In the genomic region with DNA sequence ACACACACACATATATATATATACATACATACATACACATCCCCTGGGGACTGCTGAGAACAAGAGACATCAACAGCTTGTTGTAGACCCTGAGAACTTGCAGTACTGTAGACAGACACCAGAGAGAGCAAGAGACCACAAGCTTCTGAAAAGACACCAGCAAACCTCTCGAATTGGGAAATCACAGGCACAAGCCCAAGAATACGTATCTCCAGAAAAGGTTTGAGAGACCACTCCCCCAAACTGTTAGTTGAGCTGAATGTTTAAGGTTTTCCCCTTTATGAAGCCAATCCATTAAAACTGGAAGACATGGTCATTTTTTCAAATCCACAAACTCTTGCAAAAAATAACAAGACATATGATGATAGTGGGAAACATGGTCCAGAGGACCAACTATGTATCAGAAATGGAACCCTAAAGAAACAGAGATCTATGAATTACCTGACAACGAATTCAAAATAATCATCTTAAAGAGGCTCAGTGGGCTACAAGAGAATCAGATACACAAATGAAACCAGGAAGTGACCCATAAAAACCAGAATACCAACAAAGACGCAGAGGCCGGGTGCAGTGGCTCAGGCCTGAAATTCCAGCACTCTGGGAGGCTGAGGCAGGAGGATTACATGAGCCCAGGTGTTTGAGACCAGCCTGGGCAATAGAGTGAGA, we compare ENCODE assay signal across 9 cellular contexts. TPM values are rescaled to one million over a fixed set of nuclear protein-coding genes. Genes with fewer than 3 reads are reported as not detected.
DNase-seq lines count a peak whose midpoint lies in the region; ATAC-seq, FAIRE-seq and TF ChIP-seq lines count a peak whose summit lies in the region.
"Had no signal": no experiment of that assay in that cellular context is flagged by ENCODE, and none has a peak within 500 bp of the region (broad histone marks: within the 10 kb centered on the region; RNA-seq: fewer than 3 reads in every experiment).

No MANE protein-coding gene starts in this region.

- POLR2A ChIA-PET in WTC11 (lab: Charles Lee): interaction anchor here (0.5 to 1.2 kb wide), 4 partner anchors 9 to 179 kb away, joined by 3 to 9 read pairs (median 6); no protein-coding TSS in a partner anchor

- ATAC-seq in WTC11: peak; percentile 94
- ATAC-seq in esophagus mucosa: peak; percentile 75
- no peak for ATAC-seq in HG02970 (IDR thresholded peaks at IDR 0.05; ENCODE audit: low FRiP score, unreplicated experiment)

- peak; percentile 52 for DNase-seq in GM19239 (ENCODE audit: insufficient read length, low spot score)
- DNase-seq in NCI-H345 (lab: John Stamatoyannopoulos, UW): peak; percentile 65
- peak; percentile 53 for DNase-seq in WTC11 (ENCODE audit: low spot score)
- DNase-seq in myocyte (ENCODE audit: low read depth): peak; percentile 80
- no peak for DNase-seq in cortex of kidney (lab: John Stamatoyannopoulos, UW)

- FAIRE-seq in GM19239 (lab: Jason Lieb, UNC): peak; percentile 96

- no peak overlapping the region for H3K27ac ChIP-seq in C4-2B
- H3K27ac ChIP-seq: skin epidermis had no signal

- TF ChIP-seq CTCF in C4-2B (conservative IDR thresholded peaks at IDR 0.05): peak; percentile 86
- TF ChIP-seq CTCF in WTC11 (IDR thresholded peaks at IDR 0.05): peak; percentile 72

- peaks cover 33% of the 10 kb centered on the region for H3K9me3 Mint-ChIP-seq in WTC11

- H3K27ac Mint-ChIP-seq in WTC11: no peak overlapping the region

- H3K4me1 Mint-ChIP-seq in WTC11: no peaks in the 10 kb centered on the region; the same call in 1 of the 2 replicates

- CTCF ChIA-PET in WTC11 (lab: Charles Lee): interaction anchor here (0.6 to 8.3 kb wide), 68 partner anchors 9 to 1141 kb away, joined by 3 to 409 read pairs (median 4); a partner anchor contains a TSS

- peaks cover 7% of the 10 kb centered on the region for H3K27me3 Mint-ChIP-seq in WTC11 (ENCODE audit: low read depth)

- peaks cover 29% of the 10 kb centered on the region for H3K36me3 Mint-ChIP-seq in WTC11

- no peak overlapping the region for H3K4me3 Mint-ChIP-seq in WTC11

TF ChIP-seq in WTC11, 78 proteins besides CTCF, POLR2A, EP300 and RAD21 (continues in another document):
- TF ChIP-seq, protein P1, sequence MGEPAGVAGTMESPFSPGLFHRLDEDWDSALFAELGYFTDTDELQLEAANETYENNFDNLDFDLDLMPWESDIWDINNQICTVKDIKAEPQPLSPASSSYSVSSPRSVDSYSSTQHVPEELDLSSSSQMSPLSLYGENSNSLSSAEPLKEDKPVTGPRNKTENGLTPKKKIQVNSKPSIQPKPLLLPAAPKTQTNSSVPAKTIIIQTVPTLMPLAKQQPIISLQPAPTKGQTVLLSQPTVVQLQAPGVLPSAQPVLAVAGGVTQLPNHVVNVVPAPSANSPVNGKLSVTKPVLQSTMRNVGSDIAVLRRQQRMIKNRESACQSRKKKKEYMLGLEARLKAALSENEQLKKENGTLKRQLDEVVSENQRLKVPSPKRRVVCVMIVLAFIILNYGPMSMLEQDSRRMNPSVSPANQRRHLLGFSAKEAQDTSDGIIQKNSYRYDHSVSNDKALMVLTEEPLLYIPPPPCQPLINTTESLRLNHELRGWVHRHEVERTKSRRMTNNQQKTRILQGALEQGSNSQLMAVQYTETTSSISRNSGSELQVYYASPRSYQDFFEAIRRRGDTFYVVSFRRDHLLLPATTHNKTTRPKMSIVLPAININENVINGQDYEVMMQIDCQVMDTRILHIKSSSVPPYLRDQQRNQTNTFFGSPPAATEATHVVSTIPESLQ (CRISPR knock-in tag; IDR thresholded peaks at IDR 0.05): no peak
- TF ChIP-seq JUN (CRISPR knock-in tag; IDR thresholded peaks at IDR 0.05) (no peak), GTF2I (CRISPR knock-in tag; conservative IDR thresholded peaks at IDR 0.05) (no peak), ZNF138 (CRISPR knock-in tag; conservative IDR thresholded peaks at IDR 0.05) (no peak), PRRX2 (CRISPR knock-in tag; IDR thresholded peaks at IDR 0.05) (no peak), HMGA2 (CRISPR knock-in tag; IDR thresholded peaks at IDR 0.05) (no peak), ZNF263 (CRISPR knock-in tag; IDR thresholded peaks at IDR 0.05; ENCODE audit: low read depth) (no peak), ETV6 (CRISPR knock-in tag; IDR thresholded peaks at IDR 0.05) (no peak), TP53 (CRISPR knock-in tag; IDR thresholded peaks at IDR 0.05) (no peak), NFE2L1 (CRISPR knock-in tag; IDR thresholded peaks at IDR 0.05) (no peak), CBFB (CRISPR knock-in tag; IDR thresholded peaks at IDR 0.05; ENCODE audit: low read depth) (no peak)
- TF ChIP-seq, protein P2, sequence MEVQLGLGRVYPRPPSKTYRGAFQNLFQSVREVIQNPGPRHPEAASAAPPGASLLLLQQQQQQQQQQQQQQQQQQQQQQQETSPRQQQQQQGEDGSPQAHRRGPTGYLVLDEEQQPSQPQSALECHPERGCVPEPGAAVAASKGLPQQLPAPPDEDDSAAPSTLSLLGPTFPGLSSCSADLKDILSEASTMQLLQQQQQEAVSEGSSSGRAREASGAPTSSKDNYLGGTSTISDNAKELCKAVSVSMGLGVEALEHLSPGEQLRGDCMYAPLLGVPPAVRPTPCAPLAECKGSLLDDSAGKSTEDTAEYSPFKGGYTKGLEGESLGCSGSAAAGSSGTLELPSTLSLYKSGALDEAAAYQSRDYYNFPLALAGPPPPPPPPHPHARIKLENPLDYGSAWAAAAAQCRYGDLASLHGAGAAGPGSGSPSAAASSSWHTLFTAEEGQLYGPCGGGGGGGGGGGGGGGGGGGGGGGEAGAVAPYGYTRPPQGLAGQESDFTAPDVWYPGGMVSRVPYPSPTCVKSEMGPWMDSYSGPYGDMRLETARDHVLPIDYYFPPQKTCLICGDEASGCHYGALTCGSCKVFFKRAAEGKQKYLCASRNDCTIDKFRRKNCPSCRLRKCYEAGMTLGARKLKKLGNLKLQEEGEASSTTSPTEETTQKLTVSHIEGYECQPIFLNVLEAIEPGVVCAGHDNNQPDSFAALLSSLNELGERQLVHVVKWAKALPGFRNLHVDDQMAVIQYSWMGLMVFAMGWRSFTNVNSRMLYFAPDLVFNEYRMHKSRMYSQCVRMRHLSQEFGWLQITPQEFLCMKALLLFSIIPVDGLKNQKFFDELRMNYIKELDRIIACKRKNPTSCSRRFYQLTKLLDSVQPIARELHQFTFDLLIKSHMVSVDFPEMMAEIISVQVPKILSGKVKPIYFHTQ (CRISPR knock-in tag; IDR thresholded peaks at IDR 0.05): no peak
- TF ChIP-seq, protein P3, sequence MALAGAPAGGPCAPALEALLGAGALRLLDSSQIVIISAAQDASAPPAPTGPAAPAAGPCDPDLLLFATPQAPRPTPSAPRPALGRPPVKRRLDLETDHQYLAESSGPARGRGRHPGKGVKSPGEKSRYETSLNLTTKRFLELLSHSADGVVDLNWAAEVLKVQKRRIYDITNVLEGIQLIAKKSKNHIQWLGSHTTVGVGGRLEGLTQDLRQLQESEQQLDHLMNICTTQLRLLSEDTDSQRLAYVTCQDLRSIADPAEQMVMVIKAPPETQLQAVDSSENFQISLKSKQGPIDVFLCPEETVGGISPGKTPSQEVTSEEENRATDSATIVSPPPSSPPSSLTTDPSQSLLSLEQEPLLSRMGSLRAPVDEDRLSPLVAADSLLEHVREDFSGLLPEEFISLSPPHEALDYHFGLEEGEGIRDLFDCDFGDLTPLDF (CRISPR knock-in tag; IDR thresholded peaks at IDR 0.05): no peak
- TF ChIP-seq, protein P4, sequence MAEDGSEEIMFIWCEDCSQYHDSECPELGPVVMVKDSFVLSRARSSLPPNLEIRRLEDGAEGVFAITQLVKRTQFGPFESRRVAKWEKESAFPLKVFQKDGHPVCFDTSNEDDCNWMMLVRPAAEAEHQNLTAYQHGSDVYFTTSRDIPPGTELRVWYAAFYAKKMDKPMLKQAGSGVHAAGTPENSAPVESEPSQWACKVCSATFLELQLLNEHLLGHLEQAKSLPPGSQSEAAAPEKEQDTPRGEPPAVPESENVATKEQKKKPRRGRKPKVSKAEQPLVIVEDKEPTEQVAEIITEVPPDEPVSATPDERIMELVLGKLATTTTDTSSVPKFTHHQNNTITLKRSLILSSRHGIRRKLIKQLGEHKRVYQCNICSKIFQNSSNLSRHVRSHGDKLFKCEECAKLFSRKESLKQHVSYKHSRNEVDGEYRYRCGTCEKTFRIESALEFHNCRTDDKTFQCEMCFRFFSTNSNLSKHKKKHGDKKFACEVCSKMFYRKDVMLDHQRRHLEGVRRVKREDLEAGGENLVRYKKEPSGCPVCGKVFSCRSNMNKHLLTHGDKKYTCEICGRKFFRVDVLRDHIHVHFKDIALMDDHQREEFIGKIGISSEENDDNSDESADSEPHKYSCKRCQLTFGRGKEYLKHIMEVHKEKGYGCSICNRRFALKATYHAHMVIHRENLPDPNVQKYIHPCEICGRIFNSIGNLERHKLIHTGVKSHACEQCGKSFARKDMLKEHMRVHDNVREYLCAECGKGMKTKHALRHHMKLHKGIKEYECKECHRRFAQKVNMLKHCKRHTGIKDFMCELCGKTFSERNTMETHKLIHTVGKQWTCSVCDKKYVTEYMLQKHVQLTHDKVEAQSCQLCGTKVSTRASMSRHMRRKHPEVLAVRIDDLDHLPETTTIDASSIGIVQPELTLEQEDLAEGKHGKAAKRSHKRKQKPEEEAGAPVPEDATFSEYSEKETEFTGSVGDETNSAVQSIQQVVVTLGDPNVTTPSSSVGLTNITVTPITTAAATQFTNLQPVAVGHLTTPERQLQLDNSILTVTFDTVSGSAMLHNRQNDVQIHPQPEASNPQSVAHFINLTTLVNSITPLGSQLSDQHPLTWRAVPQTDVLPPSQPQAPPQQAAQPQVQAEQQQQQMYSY (CRISPR knock-in tag; IDR thresholded peaks at IDR 0.05): no peak
- TF ChIP-seq, protein P5, sequence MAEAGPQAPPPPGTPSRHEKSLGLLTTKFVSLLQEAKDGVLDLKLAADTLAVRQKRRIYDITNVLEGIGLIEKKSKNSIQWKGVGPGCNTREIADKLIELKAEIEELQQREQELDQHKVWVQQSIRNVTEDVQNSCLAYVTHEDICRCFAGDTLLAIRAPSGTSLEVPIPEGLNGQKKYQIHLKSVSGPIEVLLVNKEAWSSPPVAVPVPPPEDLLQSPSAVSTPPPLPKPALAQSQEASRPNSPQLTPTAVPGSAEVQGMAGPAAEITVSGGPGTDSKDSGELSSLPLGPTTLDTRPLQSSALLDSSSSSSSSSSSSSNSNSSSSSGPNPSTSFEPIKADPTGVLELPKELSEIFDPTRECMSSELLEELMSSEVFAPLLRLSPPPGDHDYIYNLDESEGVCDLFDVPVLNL (CRISPR knock-in tag; IDR thresholded peaks at IDR 0.05; ENCODE audit: borderline replicate concordance, low read depth): no peak
- TF ChIP-seq, protein P6, sequence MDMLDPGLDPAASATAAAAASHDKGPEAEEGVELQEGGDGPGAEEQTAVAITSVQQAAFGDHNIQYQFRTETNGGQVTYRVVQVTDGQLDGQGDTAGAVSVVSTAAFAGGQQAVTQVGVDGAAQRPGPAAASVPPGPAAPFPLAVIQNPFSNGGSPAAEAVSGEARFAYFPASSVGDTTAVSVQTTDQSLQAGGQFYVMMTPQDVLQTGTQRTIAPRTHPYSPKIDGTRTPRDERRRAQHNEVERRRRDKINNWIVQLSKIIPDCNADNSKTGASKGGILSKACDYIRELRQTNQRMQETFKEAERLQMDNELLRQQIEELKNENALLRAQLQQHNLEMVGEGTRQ (CRISPR knock-in tag; IDR thresholded peaks at IDR 0.05): no peak

RNA-seq across cellular contexts. Expression of a gene that starts 45.1 kb away (rescaled TPM):
- total RNA-seq in WTC11 (2021) (215 to 415 TPM (median 396 TPM) in 3 replicates), esophagus mucosa (243 TPM), myocyte (146 and 164 TPM in 2 replicates)
- 227 TPM for polyA plus RNA-seq in myocyte (2012)
